ENCODE assay signal across 25 cellular contexts in the genomic region with DNA sequence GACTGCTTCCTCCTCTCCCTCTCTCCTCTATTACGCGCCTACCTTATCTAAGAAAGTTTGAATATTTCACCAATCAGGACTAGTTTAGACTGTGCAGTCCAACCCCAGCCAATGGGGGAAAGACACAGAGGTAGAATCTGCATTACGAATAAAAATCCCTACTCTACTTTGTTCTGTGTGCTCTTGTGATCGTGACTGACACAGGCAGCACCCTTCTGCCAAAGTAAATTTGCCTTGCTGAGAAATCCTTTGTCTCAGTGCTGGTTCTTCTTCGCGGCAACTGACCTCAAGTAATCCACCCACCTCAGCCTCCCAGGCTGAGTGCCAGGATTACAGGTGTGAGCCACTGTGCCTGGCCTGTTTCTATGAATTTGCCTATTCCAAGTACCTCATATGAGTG.
"Had no signal": no experiment of that assay in that cellular context is flagged by ENCODE, and none has a peak within 500 bp of the region (broad histone marks: within the 10 kb centered on the region; RNA-seq: fewer than 3 reads in every experiment).

No MANE protein-coding gene starts in this region.

- H3K27me3 ChIP-seq: body of pancreas, transverse colon had no signal

- ATAC-seq: activated CD4-positive, CD25-positive, alpha-beta regulatory T cell treated with anti-CD3 and anti-CD28 coated beads, Interleukin-2, amount 50 U/mL, for 24 hours; activated T-cell treated with anti-CD3 and anti-CD28 coated beads, Interleukin-2, amount 50 U/mL, for 72 hours; body of pancreas; left ventricle myocardium superior; natural killer cell treated with Interleukin-12 subunit alpha and Interleukin-12 subunit beta and Interleukin-15 and Interleukin-18, amount 100 ng/mL, for 72 hours; sciatic nerve; stimulated activated memory B cell treated with anti-CD40 and anti-IgM and Interleukin-4, amounts not matched to agents 10 μg/mL and 1 μg/mL and 100 μg/mL, for 72 hours had no signal

- H3K27ac ChIP-seq: body of pancreas, neutrophil, parathyroid adenoma, transverse colon, VCaP had no signal

- H3K36me3 ChIP-seq: neutrophil, stomach, transverse colon had no signal

- H3K4me3 ChIP-seq: body of pancreas, stomach, transverse colon had no signal

- H3K4me1 ChIP-seq: parathyroid adenoma had no signal

- FAIRE-seq: endometrium, islet of Langerhans, small intestine, urothelium cell line had no signal

- DNase-seq: activated CD4-positive, alpha-beta memory T cell treated with anti-CD3 and anti-CD28 coated beads, Interleukin-2, amount 10 ng/mL, durations not matched to agents 7 days and 5 days; activated CD4-positive, alpha-beta T cell treated with anti-CD3 and anti-CD28 coated beads, Interleukin-2, amount 10 ng/mL, durations not matched to agents 24 days and 14 days; activated effector memory CD4-positive, alpha-beta T cell treated with Interleukin-2 at 50 U/mL for 16 hours; activated naive CD4-positive, alpha-beta T cell treated with anti-CD3 and anti-CD28 coated beads for 36 hours; activated T-cell treated with anti-CD3 and anti-CD28 coated beads, Interleukin-2, amount 50 U/mL, for 72 hours; anterior cingulate cortex; body of pancreas; erythroblast; foreskin melanocyte; hypothalamus; left ventricle myocardium superior; small intestine; stimulated activated CD4-positive, alpha-beta T cell treated with anti-CD3 and anti-CD28 coated beads, Interleukin-15, amount 100 ng/mL, for 24 hours; stomach; transverse colon had no signal

- H3K9me3 ChIP-seq: neutrophil had no signal
